Comparison of ENCODE assay signal across 18 cellular contexts in the genomic region with DNA sequence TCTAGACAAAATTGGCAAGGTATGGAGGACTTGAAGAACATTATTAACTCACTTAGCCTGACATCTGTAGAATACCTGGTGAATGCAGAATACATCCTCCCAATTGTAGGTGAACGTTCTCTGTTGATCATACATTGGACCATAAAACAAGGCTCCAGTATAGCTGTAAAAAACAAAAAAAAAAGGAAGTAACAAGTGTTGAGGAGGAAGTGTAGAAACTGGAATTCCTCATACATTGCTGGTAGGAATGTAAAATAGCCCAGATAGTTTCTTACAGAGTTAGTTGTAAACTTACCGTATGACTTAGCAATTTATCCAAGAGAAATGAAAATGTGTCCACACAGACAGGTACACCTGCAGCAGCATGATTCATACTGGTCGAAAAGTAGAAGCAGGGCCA. TPM values are rescaled to one million over a fixed set of nuclear protein-coding genes. Genes with fewer than 3 reads are reported as not detected.
DNase-seq lines count a peak whose midpoint lies in the region; ATAC-seq and TF ChIP-seq lines count a peak whose summit lies in the region.
"Had no signal": no experiment of that assay in that cellular context is flagged by ENCODE, and none has a peak within 500 bp of the region (broad histone marks: within the 10 kb centered on the region; RNA-seq: fewer than 3 reads in every experiment).

No MANE protein-coding gene starts in this region.

- no peak overlapping the region for H3K27ac ChIP-seq in SK-N-SH (ENCODE audit: low read depth in 2 of 2, low read length in 1 of 2)
- H3K27ac ChIP-seq: esophagus squamous epithelium, right atrium auricular region, SK-N-MC, VCaP had no signal

- H3K4me2 ChIP-seq in SK-N-SH: no peak overlapping the region

- H3K9me2 ChIP-seq in SK-N-SH: no peaks in the 10 kb centered on the region

- TF ChIP-seq EP300 in SK-N-SH (IDR thresholded peaks at IDR 0.05; ENCODE audit: borderline replicate concordance in 1 of 2, low read depth in 1 of 2, low read length in 1 of 2): no peak

- no peak overlapping the region for H3K4me3 ChIP-seq in SK-N-SH (ENCODE audit: low read depth in 2 of 2, low read length in 1 of 2)
- H3K4me3 ChIP-seq: esophagus squamous epithelium, lung, right atrium auricular region, SK-N-MC had no signal

- H4K20me1 ChIP-seq in SK-N-SH (ENCODE audit: insufficient read depth): peaks cover 6% of the 10 kb centered on the region; the same call in 1 of the 2 replicates

- no peak overlapping the region for H3K9ac ChIP-seq in SK-N-SH

- no peak for DNase-seq in stimulated activated naive CD8-positive, alpha-beta T cell treated with anti-CD3 and anti-CD28 coated beads, Interleukin-15, Interleukin-2, amounts not matched to agents 100 U/mL and 50 U/mL, for 24 hours
- DNase-seq in SKM-1 (lab: John Stamatoyannopoulos, UW; ENCODE audit: unreplicated experiment) (peak; percentile 25), memory B cell (ENCODE audit: low spot score in 2 of 2) (no peak), epidermal melanocyte (ENCODE audit: insufficient read length, low spot score) (no peak), ecto neural progenitor cell (ENCODE audit: low spot score) (no peak), SK-N-SH (no peak), NCI-H1092 (lab: John Stamatoyannopoulos, UW) (no peak)
- DNase-seq: esophagus squamous epithelium, H9, NCI-H187 treated with DMSO at 0.1 percent for 48 hours, NCI-H446, nephron progenitor cell had no signal

- CTCF ChIA-PET in SK-N-SH (lab: Yijun Ruan, JAX): interaction anchor here (0.7 kb wide), 1 partner anchor 26 kb away, joined by 3 read pairs; no protein-coding TSS in a partner anchor

- WGBS in SK-N-SH (ENCODE audit: low lambda C conversion rate): 93% methylated on average over 3 of the region's 3 CpGs

- H3K79me2 ChIP-seq in SK-N-SH (ENCODE audit: insufficient read depth): peaks cover 87% of the 10 kb centered on the region

- peaks cover 22% of the 10 kb centered on the region for H3K9me3 Mint-ChIP-seq in stimulated activated naive CD8-positive, alpha-beta T cell treated with anti-CD3 and anti-CD28 coated beads, Interleukin-15, Interleukin-2, amounts not matched to agents 100 ng/mL and 50 ng/mL, for 24 hours
- peaks cover 10% of the 10 kb centered on the region for H3K9me3 Mint-ChIP-seq in memory B cell

- H3K9me3 ChIP-seq in SK-N-SH: peaks cover 17% of the 10 kb centered on the region; the same call in 1 of the 2 replicates

- TF ChIP-seq CTCF in SK-N-SH (IDR thresholded peaks at IDR 0.05): no peak

- H3K36me3 Mint-ChIP-seq in stimulated activated naive CD8-positive, alpha-beta T cell treated with anti-CD3 and anti-CD28 coated beads, Interleukin-15, Interleukin-2, amounts not matched to agents 100 ng/mL and 50 ng/mL, for 24 hours (ENCODE audit: low read depth): peaks cover 77% of the 10 kb centered on the region
- peaks cover 38% of the 10 kb centered on the region for H3K36me3 Mint-ChIP-seq in memory B cell

- POLR2A ChIA-PET in SK-N-SH (lab: Yijun Ruan, JAX): no interaction called here

- peaks cover 13% of the 10 kb centered on the region for H3F3A ChIP-seq in SK-N-SH (replicated peaks; ENCODE audit: insufficient read depth)

- peaks cover 17 to 51% of the 10 kb centered on the region in 2 experiments for H3K36me3 ChIP-seq in SK-N-SH (replicated peaks in 1 of 2; ENCODE audit: control insufficient read depth in 1 of 2, insufficient read depth in 2 of 2, low read length in 1 of 2)

- ATAC-seq in stimulated activated naive CD8-positive, alpha-beta T cell treated with anti-CD3 and anti-CD28 coated beads, Interleukin-15, Interleukin-2, amounts not matched to agents 100 U/mL and 50 U/mL, for 24 hours: no peak
- ATAC-seq in memory B cell (ENCODE audit: low read depth): peak; percentile 30

- no peaks in the 10 kb centered on the region; a peak in 1 of 4 replicates for H3K4me1 ChIP-seq in SK-N-SH (ENCODE audit: control insufficient read depth in 1 of 2, insufficient read depth in 2 of 2, low read depth in 1 of 2, low read length in 1 of 2)

- H3K4me3 Mint-ChIP-seq in stimulated activated naive CD8-positive, alpha-beta T cell treated with anti-CD3 and anti-CD28 coated beads, Interleukin-15, Interleukin-2, amounts not matched to agents 100 ng/mL and 50 ng/mL, for 24 hours: no peak overlapping the region
- H3K4me3 Mint-ChIP-seq in memory B cell: peak overlapping the region; percentile 75
- H3K4me3 Mint-ChIP-seq: brain, H9, nephron progenitor cell had no signal

- H3K27ac Mint-ChIP-seq in stimulated activated naive CD8-positive, alpha-beta T cell treated with anti-CD3 and anti-CD28 coated beads, Interleukin-15, Interleukin-2, amounts not matched to agents 100 ng/mL and 50 ng/mL, for 24 hours: peak overlapping the region; percentile 65
- peak overlapping the region; percentile 74 for H3K27ac Mint-ChIP-seq in memory B cell
- H3K27ac Mint-ChIP-seq: brain, nephron progenitor cell had no signal

- H2AFZ ChIP-seq in SK-N-SH (ENCODE audit: low read depth): no peak overlapping the region

- no peaks in the 10 kb centered on the region for H3K27me3 ChIP-seq in SK-N-SH (ENCODE audit: insufficient read depth)
- H3K27me3 ChIP-seq: esophagus squamous epithelium, right atrium auricular region had no signal

- no peak for TF ChIP-seq RAD21 in SK-N-SH (IDR thresholded peaks at IDR 0.05; ENCODE audit: low read length)

- peaks cover 65% of the 10 kb centered on the region for H3K4me1 Mint-ChIP-seq in stimulated activated naive CD8-positive, alpha-beta T cell treated with anti-CD3 and anti-CD28 coated beads, Interleukin-15, Interleukin-2, amounts not matched to agents 100 ng/mL and 50 ng/mL, for 24 hours (ENCODE audit: low read depth)
- peaks cover 38% of the 10 kb centered on the region for H3K4me1 Mint-ChIP-seq in memory B cell

- no peaks in the 10 kb centered on the region for H3K27me3 Mint-ChIP-seq in stimulated activated naive CD8-positive, alpha-beta T cell treated with anti-CD3 and anti-CD28 coated beads, Interleukin-15, Interleukin-2, amounts not matched to agents 100 ng/mL and 50 ng/mL, for 24 hours
- H3K27me3 Mint-ChIP-seq in memory B cell: no peaks in the 10 kb centered on the region
- H3K27me3 Mint-ChIP-seq: brain had no signal

TF ChIP-seq in SK-N-SH, 30 proteins besides CTCF, POLR2A, EP300 and RAD21:
- no peak for TF ChIP-seq NRF1 (IDR thresholded peaks at IDR 0.05; ENCODE audit: low read depth, low read length)
- no peak for TF ChIP-seq TEAD4 (IDR thresholded peaks at IDR 0.05; ENCODE audit: borderline replicate concordance, insufficient read depth)
- no peak for TF ChIP-seq NFIC (IDR thresholded peaks at IDR 0.05; ENCODE audit: borderline replicate concordance)
- TF ChIP-seq RFX5 (IDR thresholded peaks at IDR 0.05; ENCODE audit: low read length): no peak
- no peak for TF ChIP-seq RXRA (IDR thresholded peaks at IDR 0.05; ENCODE audit: borderline replicate concordance, low read depth)

RNA-seq across cellular contexts. Expression of a gene that starts 44.8 kb away (rescaled TPM):
- 2.3 and 3.1 TPM in 2 replicates for polyA plus RNA-seq in SK-N-SH (2012; rRNA removed)
- 0.98 and 1.6 TPM in 2 replicates for polyA plus RNA-seq in SK-N-SH (2012; cell fraction: cytosol; rRNA removed)
- 3.3 and 4.1 TPM in 2 replicates for polyA plus RNA-seq in SK-N-SH (2012; cell fraction: nucleus; rRNA removed)

RNA-seq across cellular contexts. Expression of a gene that starts 45.4 kb away (rescaled TPM):
- polyA plus RNA-seq in SK-N-SH (2012; rRNA removed): 1,643 and 1,828 TPM in 2 replicates
- polyA plus RNA-seq in SK-N-SH (2012; cell fraction: cytosol; rRNA removed): 1,527 and 1,826 TPM in 2 replicates
- 640 and 822 TPM in 2 replicates for polyA plus RNA-seq in SK-N-SH (2012; cell fraction: nucleus; rRNA removed)

RNA-seq across cellular contexts. Expression of a gene that starts 58.1 kb away (rescaled TPM):
- 7.2 and 7.5 TPM in 2 replicates for polyA plus RNA-seq in SK-N-SH (2012; rRNA removed)
- 0.84 and 0.97 TPM in 2 replicates for polyA plus RNA-seq in SK-N-SH (2012; cell fraction: cytosol; rRNA removed)
- polyA plus RNA-seq in SK-N-SH (2012; cell fraction: nucleus; rRNA removed): 66.2 and 111 TPM in 2 replicates
